ENCODE assay signal across 9 cellular contexts in genomic region chr3:12437223-12437605, GRCh38.
"Had no signal": no experiment of that assay in that cellular context is flagged by ENCODE, and none has a peak within 500 bp of the region (broad histone marks: within the 10 kb centered on the region; RNA-seq: fewer than 3 reads in every experiment).

No MANE protein-coding gene starts in this region.

- DNase-seq: activated naive CD4-positive, alpha-beta T cell; colonic mucosa; foreskin melanocyte; stimulated activated CD4-positive, alpha-beta T cell treated with anti-CD3 and anti-CD28 coated beads, Interleukin-12 subunit alpha, Interleukin-12 subunit beta, amount 100 ng/mL, for 4 hours; stimulated activated CD4-positive, alpha-beta T cell treated with anti-CD3 and anti-CD28 coated beads, Interleukin-2, amount 100 ng/mL, for 24 hours; T-cell; T-helper 9 cell; tibial artery had no signal

- H3K9me3 ChIP-seq: colonic mucosa, prostate gland, tibial artery had no signal

- H3K4me3 ChIP-seq: colonic mucosa, prostate gland, tibial artery had no signal

- H3K36me3 ChIP-seq: colonic mucosa, prostate gland, tibial artery had no signal

- ATAC-seq: T-cell had no signal

- H3K4me1 ChIP-seq: prostate gland had no signal

- H3K27ac ChIP-seq: colonic mucosa, prostate gland, tibial artery had no signal

- H3K27me3 ChIP-seq: colonic mucosa had no signal
